1 cellular context compared by ENCODE assay signal in genomic region chr16:70152578-70153302, GRCh38.
TF ChIP-seq lines count a peak whose summit lies in the region.

No MANE protein-coding gene starts in this region.

TF ChIP-seq in HepG2, 621 proteins besides CTCF, POLR2A, EP300 and RAD21 (continued from another document and continues in another):
- TF ChIP-seq AKNA (CRISPR knock-in tag; IDR thresholded peaks at IDR 0.05; ENCODE audit: borderline replicate concordance) (no peak), E2F2 (CRISPR knock-in tag; IDR thresholded peaks at IDR 0.05; ENCODE audit: borderline replicate concordance) (no peak), ZNF557 (CRISPR knock-in tag; IDR thresholded peaks at IDR 0.05) (no peak), SP4 (CRISPR knock-in tag; IDR thresholded peaks at IDR 0.05) (no peak), ATM (IDR thresholded peaks at IDR 0.05; ENCODE audit: borderline replicate concordance) (no peak), U2AF2 (IDR thresholded peaks at IDR 0.05; ENCODE audit: low read depth, low read length) (no peak), ATRX (CRISPR knock-in tag; IDR thresholded peaks at IDR 0.05; ENCODE audit: borderline replicate concordance) (no peak), RERE (CRISPR knock-in tag; IDR thresholded peaks at IDR 0.05; ENCODE audit: low read depth) (0 out of 2 replicates have a peak, but pooled peaks have one; percentile 38), ZNF607 (CRISPR knock-in tag; IDR thresholded peaks at IDR 0.05; ENCODE audit: borderline replicate concordance) (no peak), ZNF17 (CRISPR knock-in tag; IDR thresholded peaks at IDR 0.05) (no peak), POGZ (CRISPR knock-in tag; IDR thresholded peaks at IDR 0.05) (peak; percentile 72; the same call in 1 of the 2 replicates), ZSCAN9 (CRISPR knock-in tag; IDR thresholded peaks at IDR 0.05; ENCODE audit: borderline replicate concordance) (no peak; the same call in 1 of the 2 replicates), ZNF792 (CRISPR knock-in tag; IDR thresholded peaks at IDR 0.05) (peak; percentile 67), FOXK2 (IDR thresholded peaks at IDR 0.05) (no peak), CEBPB (IDR thresholded peaks at IDR 0.05; ENCODE audit: borderline replicate concordance, low read depth, low read length) (no peak), SSRP1 (CRISPR knock-in tag; IDR thresholded peaks at IDR 0.05) (0 out of 2 replicates have a peak, but pooled peaks have one; percentile 15), FOXC1 (CRISPR knock-in tag; IDR thresholded peaks at IDR 0.05; ENCODE audit: borderline replicate concordance) (no peak; the same call in 1 of the 2 replicates), PRDM10 (CRISPR knock-in tag; IDR thresholded peaks at IDR 0.05; ENCODE audit: low read depth) (0 out of 2 replicates have a peak, but pooled peaks have one; percentile 31), GABPA (IDR thresholded peaks at IDR 0.05; ENCODE audit: low read depth, low read length) (no peak), GABPA (CRISPR knock-in tag; IDR thresholded peaks at IDR 0.05; ENCODE audit: low read depth) (no peak), MYPOP (CRISPR knock-in tag; IDR thresholded peaks at IDR 0.05) (no peak), ZNF597 (CRISPR knock-in tag; IDR thresholded peaks at IDR 0.05) (no peak), NCOA1 (CRISPR knock-in tag; IDR thresholded peaks at IDR 0.05) (peak; percentile 34; the same call in 1 of the 2 replicates), PHF8 (CRISPR knock-in tag; IDR thresholded peaks at IDR 0.05) (peak; percentile 49; the same call in 1 of the 2 replicates), YEATS2 (CRISPR knock-in tag; IDR thresholded peaks at IDR 0.05; ENCODE audit: borderline replicate concordance) (no peak), CHCHD3 (CRISPR knock-in tag; IDR thresholded peaks at IDR 0.05) (no peak), FIP1L1 (IDR thresholded peaks at IDR 0.05; ENCODE audit: borderline replicate concordance, insufficient read depth, low read depth, low read length) (no peak), FOXM1 (CRISPR knock-in tag; IDR thresholded peaks at IDR 0.05) (no peak), MEIS1 (CRISPR knock-in tag; IDR thresholded peaks at IDR 0.05; ENCODE audit: borderline replicate concordance) (no peak), BCLAF1 (IDR thresholded peaks at IDR 0.05) (no peak), IKZF4 (CRISPR knock-in tag; IDR thresholded peaks at IDR 0.05; ENCODE audit: borderline replicate concordance, low read depth, not compliant biosample characterization) (no peak), THAP8 (CRISPR knock-in tag; IDR thresholded peaks at IDR 0.05; ENCODE audit: borderline replicate concordance) (no peak)
